In the genomic region with DNA sequence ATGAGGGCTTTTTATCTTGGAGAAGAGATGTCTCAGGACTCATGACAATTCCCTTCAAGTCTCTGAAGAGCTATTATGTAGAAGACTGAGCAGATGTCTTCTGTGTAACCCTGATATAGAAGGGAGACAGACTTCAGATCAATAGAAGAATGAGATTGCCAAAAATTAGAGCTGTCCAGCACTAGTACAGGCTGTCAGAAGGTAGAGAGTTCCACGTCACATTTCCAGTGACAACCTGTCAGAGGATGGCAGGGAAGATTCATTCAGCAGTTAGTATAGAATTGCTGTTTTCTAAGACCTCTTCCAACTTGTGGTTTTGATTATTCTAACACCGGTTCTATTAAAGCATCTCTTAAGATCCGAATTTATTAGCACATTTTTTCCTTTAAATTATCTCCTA, we compare ENCODE assay signal across 27 cellular contexts.
"Had no signal": no experiment of that assay in that cellular context is flagged by ENCODE, and none has a peak within 500 bp of the region (broad histone marks: within the 10 kb centered on the region; RNA-seq: fewer than 3 reads in every experiment).

No MANE protein-coding gene starts in this region.

- H3K27ac ChIP-seq: stomach, suprapubic skin, testis, thoracic aorta, thyroid gland, tibial artery, tibial nerve, transverse colon, upper lobe of left lung, upper lobe of right lung, uterus, vagina had no signal

- ATAC-seq: stimulated activated effector memory CD8-positive, alpha-beta T cell treated with anti-CD3 and anti-CD28 coated beads, Interleukin-12 subunit alpha, Interleukin-12 subunit beta, amount 100 ng/mL, for 72 hours; stimulated activated memory B cell treated with anti-CD40 and anti-IgM and Interleukin-4, amounts not matched to agents 10 μg/mL and 1 μg/mL and 100 μg/mL, for 72 hours; stimulated activated naive B cell treated with anti-CD40 and anti-IgM and Interleukin-4, amounts not matched to agents 10 μg/mL and 1 μg/mL and 100 μg/mL, for 72 hours; stimulated activated naive CD8-positive, alpha-beta T cell treated with anti-CD3 and anti-CD28 coated beads, Interleukin-15, amount 100 ng/mL, for 72 hours; stimulated activated naive CD8-positive, alpha-beta T cell treated with anti-CD3 and anti-CD28 coated beads, Interleukin-15, Interleukin-2, amounts not matched to agents 100 U/mL and 50 U/mL, for 24 hours; upper lobe of right lung had no signal

- H3K4me3 ChIP-seq: stomach, suprapubic skin, testis, thoracic aorta, thyroid gland, tibial artery, tibial nerve, transverse colon, upper lobe of left lung, upper lobe of right lung, uterus, vagina had no signal

- H3K27me3 ChIP-seq: stomach, suprapubic skin, testis, thyroid gland, tibial artery, tibial nerve, transverse colon, upper lobe of left lung, upper lobe of right lung, uterus, vagina had no signal

- H3K36me3 ChIP-seq: stomach, suprapubic skin, thoracic aorta, thyroid gland, tibial artery, tibial nerve, transverse colon, upper lobe of left lung, upper lobe of right lung, uterus, vagina had no signal

- DNase-seq: stimulated activated CD4-positive, alpha-beta T cell treated with anti-CD3 and anti-CD28 coated beads, Interleukin-2, amount 100 ng/mL, for 48 hours; stimulated activated CD4-positive, alpha-beta T cell treated with anti-CD3 and anti-CD28 coated beads, Interleukin-4, amount 100 ng/mL, for 1 hour; stimulated activated CD4-positive, alpha-beta T cell treated with anti-CD3 and anti-CD28 coated beads, Interleukin-4, amount 100 ng/mL, for 24 hours; stimulated activated CD4-positive, alpha-beta T cell treated with anti-CD3 and anti-CD28 coated beads, Interleukin-4, amount 100 ng/mL, for 4 hours; stimulated activated CD8-positive, alpha-beta memory T cell treated with anti-CD3 and anti-CD28 coated beads, Interleukin-4, amount 100 ng/mL, for 48 hours; stimulated activated naive B cell treated with anti-CD40 and anti-IgM and Interleukin-4, amounts not matched to agents 10 μg/mL and 1 μg/mL and 100 μg/mL, for 72 hours; stimulated activated naive CD4-positive, alpha-beta T cell; stimulated activated naive CD4-positive, alpha-beta T cell treated with Interleukin-2 at 50 U/mL for 16 hours; stimulated activated naive CD8-positive, alpha-beta T cell treated with anti-CD3 and anti-CD28 coated beads, Interleukin-15, amount 100 ng/mL, for 72 hours; stimulated activated naive CD8-positive, alpha-beta T cell treated with anti-CD3 and anti-CD28 coated beads, Interleukin-15, Interleukin-2, amounts not matched to agents 100 U/mL and 50 U/mL, for 24 hours; stomach; substantia nigra; testis; thyroid gland; tibial artery; transverse colon; trophoblast cell; upper lobe of left lung; upper lobe of right lung; uterus had no signal

- FAIRE-seq: urothelium cell line had no signal

- H3K9me3 ChIP-seq: stomach, suprapubic skin, testis, thoracic aorta, thyroid gland, tibial artery, transverse colon, upper lobe of left lung, upper lobe of right lung, uterus, vagina had no signal

- H3K4me1 ChIP-seq: stomach, suprapubic skin, testis, thyroid gland, tibial artery, tibial nerve, transverse colon, upper lobe of left lung, upper lobe of right lung, uterus, vagina had no signal
